Comparison of ENCODE assay signal across 21 cellular contexts in genomic region chr14:51104467-51104866, GRCh38. TPM values are rescaled to one million over a fixed set of nuclear protein-coding genes. Genes with fewer than 3 reads are reported as not detected.
DNase-seq lines count a peak whose midpoint lies in the region; ATAC-seq and TF ChIP-seq lines count a peak whose summit lies in the region.
"Had no signal": no experiment of that assay in that cellular context is flagged by ENCODE, and none has a peak within 500 bp of the region (broad histone marks: within the 10 kb centered on the region; RNA-seq: fewer than 3 reads in every experiment).

No MANE protein-coding gene starts in this region.

- CTCF ChIA-PET in WTC11 (lab: Charles Lee): interaction anchor here (1.2 to 2.1 kb wide), 3 partner anchors 10 to 244 kb away, joined by 3 to 19 read pairs (median 9); partner anchors contain the start of gene TRIM9

- TF ChIP-seq CTCF in cardiac muscle cell (IDR thresholded peaks at IDR 0.05; ENCODE audit: low read depth, low read length): no peak
- TF ChIP-seq CTCF in right atrium auricular region (IDR thresholded peaks at IDR 0.05): no peak
- no peak for TF ChIP-seq CTCF in WTC11 (IDR thresholded peaks at IDR 0.05)
- no peak for TF ChIP-seq CTCF in upper lobe of left lung (IDR thresholded peaks at IDR 0.05)

- no peaks in the 10 kb centered on the region for H3K9me3 Mint-ChIP-seq in WTC11
- H3K9me3 Mint-ChIP-seq: CD8-positive, alpha-beta T cell had no signal

- no peaks in the 10 kb centered on the region for H3K36me3 Mint-ChIP-seq in WTC11
- H3K36me3 Mint-ChIP-seq: CD4-positive, CD25-positive, alpha-beta regulatory T cell; CD8-positive, alpha-beta T cell had no signal

- ATAC-seq in WTC11 (peak; percentile 70), upper lobe of left lung (ENCODE audit: low FRiP score in 2 of 2) (no peak), GM18909 (IDR thresholded peaks at IDR 0.05; ENCODE audit: poor library complexity, unreplicated experiment) (no peak), GM18498 (IDR thresholded peaks at IDR 0.05; ENCODE audit: unreplicated experiment) (no peak)
- ATAC-seq: CD8-positive, alpha-beta T cell had no signal

- H3K36me3 ChIP-seq in cardiac muscle cell: no peaks in the 10 kb centered on the region
- H3K36me3 ChIP-seq in right atrium auricular region: no peaks in the 10 kb centered on the region
- no peaks in the 10 kb centered on the region for H3K36me3 ChIP-seq in mesendoderm (ENCODE audit: control insufficient read depth, insufficient read depth, low read length)
- H3K36me3 ChIP-seq in upper lobe of left lung: no peaks in the 10 kb centered on the region
- H3K36me3 ChIP-seq: BLaER1 had no signal

- no peak overlapping the region for H3K23ac ChIP-seq in mesendoderm (ENCODE audit: low read length)

- H3K27me3 ChIP-seq in cardiac muscle cell (no peaks in the 10 kb centered on the region), right atrium auricular region (no peaks in the 10 kb centered on the region), mesendoderm (ENCODE audit: insufficient read depth, low read length, poor library complexity) (no peaks in the 10 kb centered on the region), upper lobe of left lung (no peaks in the 10 kb centered on the region)
- H3K27me3 ChIP-seq: BLaER1 had no signal

- H3K56ac ChIP-seq in mesendoderm (ENCODE audit: low read length): no peak overlapping the region

- POLR2A ChIA-PET in WTC11 (lab: Charles Lee): interaction anchor here (0.7 to 1.0 kb wide), 5 partner anchors 10 to 235 kb away, joined by 3 to 5 read pairs (median 3); partner anchors contain the start of gene TRIM9

- peaks cover 13% of the 10 kb centered on the region for H3K4me1 ChIP-seq in cardiac muscle cell (ENCODE audit: low read depth)
- no peaks in the 10 kb centered on the region for H3K4me1 ChIP-seq in right atrium auricular region
- no peaks in the 10 kb centered on the region for H3K4me1 ChIP-seq in mesendoderm (ENCODE audit: control insufficient read depth, low read depth, low read length)
- H3K4me1 ChIP-seq in upper lobe of left lung: no peaks in the 10 kb centered on the region

- no peaks in the 10 kb centered on the region for H3K9me3 ChIP-seq in cardiac muscle cell (ENCODE audit: low read depth)
- H3K9me3 ChIP-seq in right atrium auricular region: no peaks in the 10 kb centered on the region
- no peaks in the 10 kb centered on the region for H3K9me3 ChIP-seq in upper lobe of left lung
- H3K9me3 ChIP-seq: BLaER1, Caco-2 had no signal

- H3K4ac ChIP-seq in mesendoderm (ENCODE audit: low read depth, low read length): no peak overlapping the region

- H4K5ac ChIP-seq in mesendoderm (ENCODE audit: low read length): no peak overlapping the region

- H3K4me2 ChIP-seq in mesendoderm (ENCODE audit: low read length): no peak overlapping the region
- H3K4me2 ChIP-seq: BLaER1 had no signal

- no peak overlapping the region for H3K4me3 ChIP-seq in cardiac muscle cell
- no peak overlapping the region for H3K4me3 ChIP-seq in right atrium auricular region
- no peak overlapping the region for H3K4me3 ChIP-seq in mesendoderm (ENCODE audit: low read length)
- H3K4me3 ChIP-seq in upper lobe of left lung: no peak overlapping the region
- H3K4me3 ChIP-seq: BLaER1 had no signal

- H2BK15ac ChIP-seq in mesendoderm (replicated peaks; ENCODE audit: low read depth): no peak overlapping the region

- no peak overlapping the region for H2BK120ac ChIP-seq in mesendoderm (ENCODE audit: low read depth, low read length)

- peaks cover 18% of the 10 kb centered on the region for H3K4me1 Mint-ChIP-seq in WTC11
- H3K4me1 Mint-ChIP-seq: CD4-positive, CD25-positive, alpha-beta regulatory T cell had no signal

- no peaks in the 10 kb centered on the region for H3K79me2 ChIP-seq in mesendoderm (ENCODE audit: control insufficient read depth, insufficient read depth, low read length)

- peaks cover 4% of the 10 kb centered on the region for H3K27me3 Mint-ChIP-seq in WTC11 (ENCODE audit: low read depth)

- H4K8ac ChIP-seq in mesendoderm (ENCODE audit: low read depth, low read length): no peak overlapping the region

- no peaks in the 10 kb centered on the region for H3K79me1 ChIP-seq in mesendoderm (ENCODE audit: low read length)

- H3K4me3 Mint-ChIP-seq in WTC11: no peak overlapping the region
- H3K4me3 Mint-ChIP-seq: B cell; CD4-positive, CD25-positive, alpha-beta regulatory T cell; CD8-positive, alpha-beta T cell had no signal

- DNase-seq in cardiac muscle cell (ENCODE audit: low read depth in 1 of 2, low spot score in 1 of 2) (peak in 1 of 2 donors; percentile 73), right atrium auricular region (ENCODE audit: low spot score) (no peak), WTC11 (ENCODE audit: low spot score) (no peak), mesendoderm (peak; percentile 18), upper lobe of left lung (no peak)
- DNase-seq: CD4-positive, CD25-positive, alpha-beta regulatory T cell; CD8-positive, alpha-beta T cell; DMS153; DND-41; EL; GF-D8; GOT3; H7; HCEC 1CT had no signal

- peak overlapping the region; percentile 84 for H3K27ac ChIP-seq in cardiac muscle cell
- H3K27ac ChIP-seq in right atrium auricular region: no peak overlapping the region
- H3K27ac ChIP-seq in mesendoderm (ENCODE audit: low read depth, low read length): no peak overlapping the region
- H3K27ac ChIP-seq in upper lobe of left lung: no peak overlapping the region
- H3K27ac ChIP-seq: 22Rv1, BLaER1, C4-2B had no signal

- peak overlapping the region; percentile 57 for H3K27ac Mint-ChIP-seq in WTC11
- H3K27ac Mint-ChIP-seq: B cell; CD4-positive, CD25-positive, alpha-beta regulatory T cell; CD8-positive, alpha-beta T cell had no signal

- TF ChIP-seq POLR2A in upper lobe of left lung (IDR thresholded peaks at IDR 0.05): no peak

- no peak overlapping the region for H2BK5ac ChIP-seq in mesendoderm (ENCODE audit: low read length)

- TF ChIP-seq EP300 in upper lobe of left lung (IDR thresholded peaks at IDR 0.05): no peak

- no peak overlapping the region for H2AK5ac ChIP-seq in mesendoderm (ENCODE audit: low read length)

- no peak overlapping the region for H3K9ac ChIP-seq in mesendoderm (ENCODE audit: low read length)
- H3K9ac ChIP-seq: BLaER1 had no signal

- H3K18ac ChIP-seq in mesendoderm (ENCODE audit: low read length): no peak overlapping the region

TF ChIP-seq in WTC11, 78 proteins besides CTCF, POLR2A, EP300 and RAD21 (continues in another document):
- TF ChIP-seq NFYB (CRISPR knock-in tag; conservative IDR thresholded peaks at IDR 0.05; ENCODE audit: low read depth) (no peak), IRF2 (CRISPR knock-in tag; IDR thresholded peaks at IDR 0.05; ENCODE audit: borderline replicate concordance, low read depth) (no peak), AFF4 (CRISPR knock-in tag; IDR thresholded peaks at IDR 0.05; ENCODE audit: borderline replicate concordance) (no peak), JUN (CRISPR knock-in tag; IDR thresholded peaks at IDR 0.05) (no peak)

RNA-seq across cellular contexts. Expression of gene TRIM9, which starts 9.6 kb away (rescaled TPM):
- total RNA-seq in cardiac muscle cell (2.3 and 2.9 TPM in 2 replicates), right atrium auricular region (1 to 10 TPM in 1 of 2 donors, under 1 TPM in 1; 0.44 to 1.3 TPM), WTC11 (2021) (4.0 to 4.4 TPM (median 4.2 TPM) in 3 replicates), upper lobe of left lung (1 to 10 TPM in 2 of 6 donors, under 1 TPM in 4; 0.30 to 3.1 (median 0.78) TPM)
- 1.9 and 4.1 TPM in 2 replicates for polyA plus RNA-seq in cardiac muscle cell
- polyA plus RNA-seq in mesendoderm (2013, experiment 1 of 2): 0.59 TPM
- 0.56 TPM for polyA plus RNA-seq in mesendoderm (2013, experiment 2 of 2)
